In the genomic region with DNA sequence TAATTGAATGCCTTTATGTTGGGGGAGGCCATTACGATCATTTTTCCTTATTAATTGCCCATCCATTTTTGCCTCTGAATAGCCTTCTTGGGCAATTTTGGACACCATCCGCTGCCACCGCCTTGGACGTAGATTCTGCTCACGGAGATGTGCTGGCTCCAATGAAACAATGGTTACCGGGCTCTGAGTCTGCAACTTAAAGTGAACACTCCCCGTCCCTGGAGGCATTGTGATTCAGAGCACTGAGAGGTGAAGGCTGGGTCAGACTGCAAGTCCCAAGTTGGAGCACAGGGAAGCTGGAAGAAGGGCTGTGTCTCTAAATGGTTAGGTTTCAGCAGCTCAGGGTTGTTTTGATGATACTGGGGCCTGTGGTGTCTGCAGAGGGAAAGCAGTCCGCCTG, we compare ENCODE assay signal across 17 cellular contexts.
DNase-seq lines count a peak whose midpoint lies in the region; ATAC-seq, FAIRE-seq and TF ChIP-seq lines count a peak whose summit lies in the region.
"Had no signal": no experiment of that assay in that cellular context is flagged by ENCODE, and none has a peak within 500 bp of the region (broad histone marks: within the 10 kb centered on the region; RNA-seq: fewer than 3 reads in every experiment).

No MANE protein-coding gene starts in this region.

- H3K9me3 ChIP-seq in HAP-1: no peaks in the 10 kb centered on the region
- H3K9me3 ChIP-seq in gastroesophageal sphincter: no peaks in the 10 kb centered on the region
- H3K9me3 ChIP-seq: gastrocnemius medialis, vagina had no signal

- TF ChIP-seq POLR2A in gastroesophageal sphincter (IDR thresholded peaks at IDR 0.05): no peak
- TF ChIP-seq POLR2A in H54 (IDR thresholded peaks at IDR 0.05; ENCODE audit: low read depth, low read length): no peak

- H3K27ac ChIP-seq in brain microvascular endothelial cell (no peak overlapping the region), gastroesophageal sphincter (no peak overlapping the region)
- H3K27ac ChIP-seq: gastrocnemius medialis, vagina had no signal

- H3K4me1 ChIP-seq in HAP-1 (peaks cover 31% of the 10 kb centered on the region), gastroesophageal sphincter (no peaks in the 10 kb centered on the region)
- H3K4me1 ChIP-seq: gastrocnemius medialis, vagina had no signal

- in situ Hi-C loops in HAP-1 (cut with MboI; ENCODE audit: low sequenced_read_pairs) (no loop called here), brain microvascular endothelial cell (cut with HindIII; ENCODE audit: low pct_ligation_motif_present, low sequenced_read_pairs) (no loop called here)

- H3K27me3 ChIP-seq in HAP-1 (ENCODE audit: low read depth) (no peaks in the 10 kb centered on the region), brain microvascular endothelial cell (replicated peaks) (no peaks in the 10 kb centered on the region), gastroesophageal sphincter (peaks cover 8% of the 10 kb centered on the region)
- H3K27me3 ChIP-seq: gastrocnemius medialis, vagina had no signal

- H3K4me3 ChIP-seq in HAP-1 (no peak overlapping the region), brain microvascular endothelial cell (ENCODE audit: low read depth, low read length) (no peak overlapping the region), gastroesophageal sphincter (no peak overlapping the region)
- H3K4me3 ChIP-seq: gastrocnemius medialis, vagina had no signal

- no peak for FAIRE-seq in GM19239 (lab: Jason Lieb, UNC)
- no peak for FAIRE-seq in H54 (lab: Jason Lieb, UNC)
- FAIRE-seq: HepG2 had no signal

- ATAC-seq in gastroesophageal sphincter (peak; percentile 77), sciatic nerve (peak; percentile 66)
- ATAC-seq: HepG2; stimulated activated naive CD8-positive, alpha-beta T cell treated with anti-CD3 and anti-CD28 coated beads, Interleukin-15, amount 100 ng/mL, for 72 hours had no signal

- H3K36me3 ChIP-seq in HAP-1 (replicated peaks) (no peaks in the 10 kb centered on the region), brain microvascular endothelial cell (replicated peaks) (no peaks in the 10 kb centered on the region), gastroesophageal sphincter (no peaks in the 10 kb centered on the region)
- H3K36me3 ChIP-seq: gastrocnemius medialis, vagina had no signal

- WGBS in gastroesophageal sphincter (ENCODE audit: low coverage in 1 of 2), 2 donors: 83 to 91% methylated on average over 1 to 5 of the region's 8 CpGs

- intact Hi-C loops in sciatic nerve (cut with DNase I): no loop called here

- DNase-seq in HAP-1 (ENCODE audit: low spot score in 2 of 2): peak; percentile 56 to 64
- peak; percentile 65 for DNase-seq in brain microvascular endothelial cell
- no peak for DNase-seq in sciatic nerve (ENCODE audit: low spot score)
- DNase-seq in CD1c-positive myeloid dendritic cell (ENCODE audit: extremely low spot score): no peak
- DNase-seq in GM19239 (ENCODE audit: insufficient read length, low spot score): no peak
- no peak for DNase-seq in H54 (ENCODE audit: insufficient read length, low spot score)
- DNase-seq: activated CD4-positive, alpha-beta T cell treated with anti-CD3 and anti-CD28 coated beads, Interleukin-2, amount 50 U/mL, for 1 hour; CD4-positive, CD25-positive, alpha-beta regulatory T cell; DMS79 treated with DMSO at 0.1 percent for 48 hours; H7; immature natural killer cell; NCI-H1048; stimulated activated naive CD8-positive, alpha-beta T cell treated with anti-CD3 and anti-CD28 coated beads, Interleukin-15, amount 100 ng/mL, for 72 hours had no signal

- TF ChIP-seq EP300 in gastroesophageal sphincter (IDR thresholded peaks at IDR 0.05): no peak

- no peak for TF ChIP-seq CTCF in brain microvascular endothelial cell (IDR thresholded peaks at IDR 0.05; ENCODE audit: low read depth, low read length, missing control alignments)
- TF ChIP-seq CTCF in gastroesophageal sphincter (IDR thresholded peaks at IDR 0.05): no peak

Comparison
In these comparisons a context has a peak if more than half of its experiments do, and no peak if none do; other contexts are left out.
1. DNase-seq: peak in HAP-1 (2 of 2) and brain microvascular endothelial cell (single experiment); none in sciatic nerve (single experiment), CD1c-positive myeloid dendritic cell (single experiment), GM19239 (single experiment) and H54 (single experiment).